In genomic region chr13:111248822-111249221, GRCh38 we compare ENCODE assay signal across 2 cellular contexts.
A peak's percentile ranks its signal among the peaks of the same experiment; 100 is the strongest.
TF ChIP-seq lines count a peak whose summit lies in the region.

No MANE protein-coding gene starts in this region.

TF ChIP-seq in liver, 16 proteins besides CTCF, POLR2A, EP300 and RAD21 (continued from another document):
- TF ChIP-seq EGR1 (IDR thresholded peaks at IDR 0.05; ENCODE audit: low read depth in 2 of 2) (no peak), SP1 (IDR thresholded peaks at IDR 0.05) (no peak), JUND (IDR thresholded peaks at IDR 0.05) (peak in 1 of 2 donors; percentile 25), HNF4A (conservative IDR thresholded peaks at IDR 0.05) (peak; percentile 50 to 55), ZBTB33 (IDR thresholded peaks at IDR 0.05) (peak; percentile 15)
- TF ChIP-seq, protein P1, sequence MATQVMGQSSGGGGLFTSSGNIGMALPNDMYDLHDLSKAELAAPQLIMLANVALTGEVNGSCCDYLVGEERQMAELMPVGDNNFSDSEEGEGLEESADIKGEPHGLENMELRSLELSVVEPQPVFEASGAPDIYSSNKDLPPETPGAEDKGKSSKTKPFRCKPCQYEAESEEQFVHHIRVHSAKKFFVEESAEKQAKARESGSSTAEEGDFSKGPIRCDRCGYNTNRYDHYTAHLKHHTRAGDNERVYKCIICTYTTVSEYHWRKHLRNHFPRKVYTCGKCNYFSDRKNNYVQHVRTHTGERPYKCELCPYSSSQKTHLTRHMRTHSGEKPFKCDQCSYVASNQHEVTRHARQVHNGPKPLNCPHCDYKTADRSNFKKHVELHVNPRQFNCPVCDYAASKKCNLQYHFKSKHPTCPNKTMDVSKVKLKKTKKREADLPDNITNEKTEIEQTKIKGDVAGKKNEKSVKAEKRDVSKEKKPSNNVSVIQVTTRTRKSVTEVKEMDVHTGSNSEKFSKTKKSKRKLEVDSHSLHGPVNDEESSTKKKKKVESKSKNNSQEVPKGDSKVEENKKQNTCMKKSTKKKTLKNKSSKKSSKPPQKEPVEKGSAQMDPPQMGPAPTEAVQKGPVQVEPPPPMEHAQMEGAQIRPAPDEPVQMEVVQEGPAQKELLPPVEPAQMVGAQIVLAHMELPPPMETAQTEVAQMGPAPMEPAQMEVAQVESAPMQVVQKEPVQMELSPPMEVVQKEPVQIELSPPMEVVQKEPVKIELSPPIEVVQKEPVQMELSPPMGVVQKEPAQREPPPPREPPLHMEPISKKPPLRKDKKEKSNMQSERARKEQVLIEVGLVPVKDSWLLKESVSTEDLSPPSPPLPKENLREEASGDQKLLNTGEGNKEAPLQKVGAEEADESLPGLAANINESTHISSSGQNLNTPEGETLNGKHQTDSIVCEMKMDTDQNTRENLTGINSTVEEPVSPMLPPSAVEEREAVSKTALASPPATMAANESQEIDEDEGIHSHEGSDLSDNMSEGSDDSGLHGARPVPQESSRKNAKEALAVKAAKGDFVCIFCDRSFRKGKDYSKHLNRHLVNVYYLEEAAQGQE (IDR thresholded peaks at IDR 0.05), result no peak

TF ChIP-seq in HepG2, 621 proteins besides CTCF, POLR2A, EP300 and RAD21 (continued from another document):
- TF ChIP-seq, protein P2, sequence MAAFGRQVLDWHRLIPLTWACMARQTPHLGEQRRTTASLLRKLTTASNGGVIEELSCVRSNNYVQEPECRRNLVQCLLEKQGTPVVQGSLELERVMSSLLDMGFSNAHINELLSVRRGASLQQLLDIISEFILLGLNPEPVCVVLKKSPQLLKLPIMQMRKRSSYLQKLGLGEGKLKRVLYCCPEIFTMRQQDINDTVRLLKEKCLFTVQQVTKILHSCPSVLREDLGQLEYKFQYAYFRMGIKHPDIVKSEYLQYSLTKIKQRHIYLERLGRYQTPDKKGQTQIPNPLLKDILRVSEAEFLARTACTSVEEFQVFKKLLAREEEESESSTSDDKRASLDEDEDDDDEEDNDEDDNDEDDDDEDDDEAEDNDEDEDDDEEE (CRISPR knock-in tag; IDR thresholded peaks at IDR 0.05), result no peak
- TF ChIP-seq ETV6 (CRISPR knock-in tag; conservative IDR thresholded peaks at IDR 0.05), result no peak
- TF ChIP-seq CEBPZ (IDR thresholded peaks at IDR 0.05; ENCODE audit: low read length), result no peak
- TF ChIP-seq NFRKB (IDR thresholded peaks at IDR 0.05), result no peak
- TF ChIP-seq ZNF775 (CRISPR knock-in tag; IDR thresholded peaks at IDR 0.05; ENCODE audit: borderline replicate concordance), result no peak
- TF ChIP-seq ZNF224 (CRISPR knock-in tag; IDR thresholded peaks at IDR 0.05), result no peak
- TF ChIP-seq GMEB2 (CRISPR knock-in tag; IDR thresholded peaks at IDR 0.05; ENCODE audit: low read depth), result no peak
- no peak for TF ChIP-seq POGZ (CRISPR knock-in tag; IDR thresholded peaks at IDR 0.05)
- TF ChIP-seq ZNF772 (CRISPR knock-in tag; IDR thresholded peaks at IDR 0.05), result no peak
- TF ChIP-seq ZNF235 (CRISPR knock-in tag; IDR thresholded peaks at IDR 0.05; ENCODE audit: borderline replicate concordance), result no peak
- no peak for TF ChIP-seq TEAD2 (CRISPR knock-in tag; IDR thresholded peaks at IDR 0.05)
- TF ChIP-seq, protein P3, sequence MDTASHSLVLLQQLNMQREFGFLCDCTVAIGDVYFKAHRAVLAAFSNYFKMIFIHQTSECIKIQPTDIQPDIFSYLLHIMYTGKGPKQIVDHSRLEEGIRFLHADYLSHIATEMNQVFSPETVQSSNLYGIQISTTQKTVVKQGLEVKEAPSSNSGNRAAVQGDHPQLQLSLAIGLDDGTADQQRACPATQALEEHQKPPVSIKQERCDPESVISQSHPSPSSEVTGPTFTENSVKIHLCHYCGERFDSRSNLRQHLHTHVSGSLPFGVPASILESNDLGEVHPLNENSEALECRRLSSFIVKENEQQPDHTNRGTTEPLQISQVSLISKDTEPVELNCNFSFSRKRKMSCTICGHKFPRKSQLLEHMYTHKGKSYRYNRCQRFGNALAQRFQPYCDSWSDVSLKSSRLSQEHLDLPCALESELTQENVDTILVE (CRISPR knock-in tag; IDR thresholded peaks at IDR 0.05), result no peak
- TF ChIP-seq SETDB1 (CRISPR knock-in tag; IDR thresholded peaks at IDR 0.05; ENCODE audit: borderline replicate concordance), result no peak
- TF ChIP-seq KAT7 (CRISPR knock-in tag; IDR thresholded peaks at IDR 0.05; ENCODE audit: borderline replicate concordance), result no peak
- no peak for TF ChIP-seq STAT5B (CRISPR knock-in tag; IDR thresholded peaks at IDR 0.05)
- TF ChIP-seq KDM5B (CRISPR knock-in tag; IDR thresholded peaks at IDR 0.05; ENCODE audit: borderline replicate concordance), result no peak
